Comparison of ENCODE assay signal across 8 cellular contexts in the genomic region with DNA sequence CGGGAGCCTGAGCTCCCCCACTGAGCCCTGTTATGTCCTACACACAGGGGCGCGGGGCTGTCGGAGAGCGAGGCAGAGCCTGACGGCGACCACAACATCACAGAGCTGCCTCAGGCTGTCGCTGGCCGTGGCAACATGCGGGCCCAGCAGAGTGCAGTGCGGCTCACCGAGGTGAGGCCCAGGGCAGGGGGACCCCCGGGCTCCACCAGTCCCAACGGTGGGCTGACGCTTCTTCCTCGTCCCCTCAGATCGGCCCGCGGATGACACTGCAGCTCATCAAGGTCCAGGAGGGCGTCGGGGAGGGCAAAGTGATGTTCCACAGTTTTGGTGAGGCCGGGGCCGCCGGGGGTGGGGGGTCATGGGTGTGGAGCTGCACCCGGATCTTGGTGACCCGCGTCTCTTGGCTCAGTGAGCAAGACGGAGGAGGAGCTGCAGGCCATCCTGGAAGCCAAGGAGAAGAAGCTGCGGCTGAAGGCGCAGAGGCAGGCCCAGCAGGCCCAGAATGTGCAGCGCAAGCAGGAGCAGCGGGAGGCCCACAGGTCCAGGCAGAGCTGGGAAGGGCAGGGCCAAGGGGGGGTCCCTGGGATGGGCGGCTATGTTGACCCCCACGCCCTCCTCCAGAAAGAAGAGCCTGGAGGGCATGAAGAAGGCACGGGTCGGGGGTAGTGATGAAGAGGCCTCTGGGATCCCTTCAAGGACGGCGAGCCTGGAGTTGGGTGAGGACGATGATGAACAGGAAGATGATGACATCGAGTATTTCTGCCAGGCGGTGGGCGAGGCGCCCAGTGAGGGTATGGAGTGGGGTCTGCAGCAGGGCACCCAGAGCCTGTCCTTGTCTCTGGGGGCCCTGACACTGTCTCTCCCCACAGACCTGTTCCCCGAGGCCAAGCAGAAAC. TPM values are rescaled to one million over a fixed set of nuclear protein-coding genes. Genes with fewer than 3 reads are reported as not detected.
DNase-seq lines count a peak whose midpoint lies in the region; ATAC-seq, FAIRE-seq and TF ChIP-seq lines count a peak whose summit lies in the region.
"Had no signal": no experiment of that assay in that cellular context is flagged by ENCODE, and none has a peak within 500 bp of the region (broad histone marks: within the 10 kb centered on the region; RNA-seq: fewer than 3 reads in every experiment).

No MANE protein-coding gene starts in this region.

- no peaks in the 10 kb centered on the region for H3K9me2 ChIP-seq in OCI-LY1 (ENCODE audit: low read depth, low read length)

- peak overlapping the region; percentile 25; the same call in 1 of the 2 replicates for H3K4me2 ChIP-seq in OCI-LY1 (ENCODE audit: low read length)

- no peak for ATAC-seq in memory B cell (ENCODE audit: low read depth)
- no peak for ATAC-seq in heart left ventricle
- ATAC-seq in HG02981 (IDR thresholded peaks at IDR 0.05; ENCODE audit: unreplicated experiment), result no peak
- ATAC-seq: Panc1 had no signal

- no peak overlapping the region for H3K4me3 ChIP-seq in OCI-LY1 (ENCODE audit: low read depth, low read length, poor library complexity, severe bottlenecking)
- no peak overlapping the region for H3K4me3 ChIP-seq in heart left ventricle

- H3F3A ChIP-seq in OCI-LY1 (ENCODE audit: insufficient read depth, low read length), result peaks cover 14% of the 10 kb centered on the region

- WGBS in heart left ventricle, 4 donors, result 91 to 92% (median 91%) methylated on average over 32 to 44 of the region's 44 CpGs

- TF ChIP-seq CTCF in D721Med (IDR thresholded peaks at IDR 0.05; ENCODE audit: insufficient read depth, missing control alignments) (no peak), OCI-LY1 (IDR thresholded peaks at IDR 0.05; ENCODE audit: low read length) (no peak), heart left ventricle (IDR thresholded peaks at IDR 0.05) (no peak)

- H3K27me3 Mint-ChIP-seq in memory B cell, result no peaks in the 10 kb centered on the region

- intact Hi-C loops in heart left ventricle (cut with DNase I), result loop anchor here in 7 of 10 donors (5.0 to 10.0 kb wide), 5 partner anchors 134 to 274 kb away; a partner anchor contains a TSS

- no peak overlapping the region; the same call in 1 of the 2 replicates for H3K9ac ChIP-seq in OCI-LY1 (ENCODE audit: low read length)

- H3K27me3 ChIP-seq in OCI-LY1 (ENCODE audit: insufficient read depth, low read length), result no peaks in the 10 kb centered on the region
- H3K27me3 ChIP-seq in heart left ventricle, result no peaks in the 10 kb centered on the region

- no peak for FAIRE-seq in D721Med (lab: Jason Lieb, UNC)

- no peak for TF ChIP-seq POLR2A in heart left ventricle (IDR thresholded peaks at IDR 0.05)

- H3K9me3 ChIP-seq in OCI-LY1 (ENCODE audit: low read length) (no peaks in the 10 kb centered on the region), heart left ventricle (no peaks in the 10 kb centered on the region)

- H2AFZ ChIP-seq in OCI-LY1 (ENCODE audit: low read length), result no peak overlapping the region

- peak overlapping the region; percentile 89 for H3K27ac ChIP-seq in OCI-LY1 (ENCODE audit: low read depth, low read length, poor library complexity, severe bottlenecking)
- H3K27ac ChIP-seq in heart left ventricle, result peak overlapping the region in 1 of 12 donors; percentile 86

- DNase-seq in D721Med (ENCODE audit: insufficient read length, low spot score), result peak; percentile 1
- no peak for DNase-seq in memory B cell (ENCODE audit: low spot score in 2 of 2)
- DNase-seq in heart left ventricle, result no peak
- DNase-seq: foreskin melanocyte had no signal

- H3K4me3 Mint-ChIP-seq in memory B cell, result peak overlapping the region; percentile 49

- peaks cover 18% of the 10 kb centered on the region for H3K36me3 Mint-ChIP-seq in memory B cell

- H3K4me1 ChIP-seq in OCI-LY1 (ENCODE audit: insufficient read depth, low read length, severe bottlenecking), result peaks cover 84% of the 10 kb centered on the region
- peaks cover 0 to 58% (median 14%) of the 10 kb centered on the region in 12 donors for H3K4me1 ChIP-seq in heart left ventricle

- peaks cover 13% of the 10 kb centered on the region for H3K79me2 ChIP-seq in OCI-LY1 (ENCODE audit: insufficient read depth, low read length)

- peak overlapping the region; percentile 86 for H3K27ac Mint-ChIP-seq in memory B cell

- no peaks in the 10 kb centered on the region for H4K20me1 ChIP-seq in OCI-LY1 (ENCODE audit: insufficient read depth, low read length)

- no peaks in the 10 kb centered on the region for H3K9me3 Mint-ChIP-seq in memory B cell

- H3K4me1 Mint-ChIP-seq in memory B cell, result peaks cover 38% of the 10 kb centered on the region

- peaks cover 73% of the 10 kb centered on the region for H3K36me3 ChIP-seq in OCI-LY1 (ENCODE audit: insufficient read depth, low read length)
- H3K36me3 ChIP-seq in heart left ventricle, result peaks cover 7 to 60% (median 54%) of the 10 kb centered on the region in 9 donors

RNA-seq across cellular contexts. Expression of a gene that starts 1.2 kb away (rescaled TPM):
- total RNA-seq in heart left ventricle, result 10 to 100 TPM in 1 of 9 donors, 1 to 10 TPM in 8; 3.1 to 11.7 (median 6.3) TPM
- 1 to 10 TPM; 3.6 to 5.2 TPM for polyA plus RNA-seq in heart left ventricle

RNA-seq across cellular contexts. Expression of a gene that starts 4.2 kb away (rescaled TPM):
- total RNA-seq in heart left ventricle, result 10 to 100 TPM; 16.3 to 24.9 (median 19.0) TPM
- 10 to 100 TPM; 34.4 to 41.4 TPM for polyA plus RNA-seq in heart left ventricle

RNA-seq across cellular contexts. Expression of a gene that starts 7.8 kb away (rescaled TPM):
- under 1 TPM in 1 of 9 donors, not detected in 8; 0.43 TPM for total RNA-seq in heart left ventricle
- polyA plus RNA-seq in heart left ventricle, result under 1 TPM in 1 of 2 donors, not detected in 1; 0.19 TPM
- total RNA-seq: M059J had no signal

RNA-seq across cellular contexts. Expression of a gene that starts 9.4 kb away (rescaled TPM):
- 100 to 1,000 TPM; 148 to 302 (median 179) TPM for total RNA-seq in heart left ventricle
- 100 to 1,000 TPM; 124 to 233 TPM for polyA plus RNA-seq in heart left ventricle

RNA-seq across cellular contexts. Expression of a gene that starts 24.2 kb away (rescaled TPM):
- 10 to 100 TPM in 4 of 9 donors, 1 to 10 TPM in 5; 6.3 to 29.0 (median 8.7) TPM for total RNA-seq in heart left ventricle
- polyA plus RNA-seq in heart left ventricle, result 10 to 100 TPM in 1 of 2 donors, 1 to 10 TPM in 1; 7.7 to 13.0 TPM
